ENCODE assay signal across 1 cellular context in the genomic region with DNA sequence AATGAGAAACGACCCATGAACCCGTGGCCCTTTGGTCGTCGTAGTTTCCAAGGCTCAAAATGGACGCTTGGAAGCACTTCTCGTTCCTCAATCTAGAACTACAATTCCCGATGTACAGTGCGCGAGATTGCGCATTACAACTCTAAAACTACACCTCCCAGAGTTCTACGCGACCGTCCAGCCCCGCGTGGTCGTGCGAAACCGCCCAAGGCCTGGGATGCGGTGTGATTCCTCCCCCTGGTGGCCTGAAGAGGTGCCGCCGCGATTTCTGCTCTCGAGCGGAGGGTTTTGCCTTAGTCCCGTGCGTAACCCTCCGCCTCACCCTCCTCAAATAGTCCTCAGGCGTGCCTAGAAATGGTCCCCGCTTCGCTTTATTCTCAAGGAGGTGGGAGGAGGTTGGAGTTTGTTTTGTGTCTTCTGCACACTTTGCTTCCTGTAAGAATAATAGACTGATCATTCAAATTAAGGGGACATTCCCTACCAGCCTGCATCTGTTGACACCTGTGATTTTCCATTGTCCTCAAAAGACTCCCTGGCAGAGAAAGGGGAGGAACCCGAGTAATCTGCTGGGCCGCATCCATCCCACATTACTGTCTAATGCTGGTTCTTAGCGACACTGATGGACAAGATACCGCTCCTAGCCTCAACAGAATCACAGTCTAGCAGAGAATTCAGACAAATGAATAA.
TF ChIP-seq lines count a peak whose summit lies in the region.

No MANE protein-coding gene starts in this region.

TF ChIP-seq in HEK293, 187 proteins besides CTCF, POLR2A, EP300 and RAD21 (continued from another document):
- TF ChIP-seq, protein P1, sequence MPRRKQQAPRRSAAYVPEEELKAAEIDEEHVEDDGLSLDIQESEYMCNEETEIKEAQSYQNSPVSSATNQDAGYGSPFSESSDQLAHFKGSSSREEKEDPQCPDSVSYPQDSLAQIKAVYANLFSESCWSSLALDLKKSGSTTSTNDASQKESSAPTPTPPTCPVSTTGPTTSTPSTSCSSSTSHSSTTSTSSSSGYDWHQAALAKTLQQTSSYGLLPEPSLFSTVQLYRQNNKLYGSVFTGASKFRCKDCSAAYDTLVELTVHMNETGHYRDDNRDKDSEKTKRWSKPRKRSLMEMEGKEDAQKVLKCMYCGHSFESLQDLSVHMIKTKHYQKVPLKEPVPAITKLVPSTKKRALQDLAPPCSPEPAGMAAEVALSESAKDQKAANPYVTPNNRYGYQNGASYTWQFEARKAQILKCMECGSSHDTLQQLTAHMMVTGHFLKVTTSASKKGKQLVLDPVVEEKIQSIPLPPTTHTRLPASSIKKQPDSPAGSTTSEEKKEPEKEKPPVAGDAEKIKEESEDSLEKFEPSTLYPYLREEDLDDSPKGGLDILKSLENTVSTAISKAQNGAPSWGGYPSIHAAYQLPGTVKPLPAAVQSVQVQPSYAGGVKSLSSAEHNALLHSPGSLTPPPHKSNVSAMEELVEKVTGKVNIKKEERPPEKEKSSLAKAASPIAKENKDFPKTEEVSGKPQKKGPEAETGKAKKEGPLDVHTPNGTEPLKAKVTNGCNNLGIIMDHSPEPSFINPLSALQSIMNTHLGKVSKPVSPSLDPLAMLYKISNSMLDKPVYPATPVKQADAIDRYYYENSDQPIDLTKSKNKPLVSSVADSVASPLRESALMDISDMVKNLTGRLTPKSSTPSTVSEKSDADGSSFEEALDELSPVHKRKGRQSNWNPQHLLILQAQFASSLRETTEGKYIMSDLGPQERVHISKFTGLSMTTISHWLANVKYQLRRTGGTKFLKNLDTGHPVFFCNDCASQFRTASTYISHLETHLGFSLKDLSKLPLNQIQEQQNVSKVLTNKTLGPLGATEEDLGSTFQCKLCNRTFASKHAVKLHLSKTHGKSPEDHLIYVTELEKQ (tag by site-specific recombination; IDR thresholded peaks at IDR 0.05; ENCODE audit: borderline replicate concordance), result peak; percentile 94
- TF ChIP-seq, protein P2, sequence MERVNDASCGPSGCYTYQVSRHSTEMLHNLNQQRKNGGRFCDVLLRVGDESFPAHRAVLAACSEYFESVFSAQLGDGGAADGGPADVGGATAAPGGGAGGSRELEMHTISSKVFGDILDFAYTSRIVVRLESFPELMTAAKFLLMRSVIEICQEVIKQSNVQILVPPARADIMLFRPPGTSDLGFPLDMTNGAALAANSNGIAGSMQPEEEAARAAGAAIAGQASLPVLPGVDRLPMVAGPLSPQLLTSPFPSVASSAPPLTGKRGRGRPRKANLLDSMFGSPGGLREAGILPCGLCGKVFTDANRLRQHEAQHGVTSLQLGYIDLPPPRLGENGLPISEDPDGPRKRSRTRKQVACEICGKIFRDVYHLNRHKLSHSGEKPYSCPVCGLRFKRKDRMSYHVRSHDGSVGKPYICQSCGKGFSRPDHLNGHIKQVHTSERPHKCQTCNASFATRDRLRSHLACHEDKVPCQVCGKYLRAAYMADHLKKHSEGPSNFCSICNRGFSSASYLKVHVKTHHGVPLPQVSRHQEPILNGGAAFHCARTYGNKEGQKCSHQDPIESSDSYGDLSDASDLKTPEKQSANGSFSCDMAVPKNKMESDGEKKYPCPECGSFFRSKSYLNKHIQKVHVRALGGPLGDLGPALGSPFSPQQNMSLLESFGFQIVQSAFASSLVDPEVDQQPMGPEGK (tag by site-specific recombination; IDR thresholded peaks at IDR 0.05), result peak; percentile 97
- TF ChIP-seq ZEB2 (tag by site-specific recombination; IDR thresholded peaks at IDR 0.05), result peak; percentile 95
- TF ChIP-seq ZNF624 (tag by site-specific recombination; IDR thresholded peaks at IDR 0.05), result peak; percentile 88
- no peak for TF ChIP-seq SETDB1 (IDR thresholded peaks at IDR 0.05; ENCODE audit: insufficient read length, low read length)
- TF ChIP-seq ZNF426 (tag by site-specific recombination; IDR thresholded peaks at IDR 0.05), result no peak
- TF ChIP-seq ZNF561 (tag by site-specific recombination; IDR thresholded peaks at IDR 0.05; ENCODE audit: borderline replicate concordance), result peak; percentile 95
- peak; percentile 71; the same call in 1 of the 2 replicates for TF ChIP-seq MZF1 (tag by site-specific recombination; IDR thresholded peaks at IDR 0.05; ENCODE audit: borderline replicate concordance)
- peak; percentile 99 for TF ChIP-seq KLF16 (tag by site-specific recombination; IDR thresholded peaks at IDR 0.05)
- TF ChIP-seq HOXA7 (CRISPR knock-in tag; IDR thresholded peaks at IDR 0.05; ENCODE audit: borderline replicate concordance), result no peak
- TF ChIP-seq ZSCAN16 (tag by site-specific recombination; IDR thresholded peaks at IDR 0.05), result 0 out of 2 replicates have a peak, but pooled peaks have one; percentile 37
- peak; percentile 29; the same call in 1 of the 2 replicates for TF ChIP-seq ZFP3 (tag by site-specific recombination; IDR thresholded peaks at IDR 0.05; ENCODE audit: low read depth)
